Comparison of ENCODE assay signal across 28 cellular contexts in genomic region chr22:37363593-37363992, GRCh38.
"Had no signal": no experiment of that assay in that cellular context is flagged by ENCODE, and none has a peak within 500 bp of the region (broad histone marks: within the 10 kb centered on the region; RNA-seq: fewer than 3 reads in every experiment).

No MANE protein-coding gene starts in this region.

- H3K36me3 Mint-ChIP-seq: activated naive CD8-positive, alpha-beta T cell had no signal

- H3K27me3 ChIP-seq: cardiac muscle cell, colonic mucosa, left lung, pancreas, stomach had no signal

- H3K4me3 Mint-ChIP-seq: activated CD4-positive, alpha-beta T cell treated with anti-CD3 and anti-CD28 coated beads for 36 hours; activated naive CD8-positive, alpha-beta T cell; nephron progenitor cell; T-helper 2 cell treated with Interferon-gamma antibody and Interleukin-4, amounts not matched to agents 5 μg/mL and 100 μg/mL, for 36 hours had no signal

- H3K9me3 Mint-ChIP-seq: nephron progenitor cell; T-helper 2 cell treated with Interferon-gamma antibody and Interleukin-4, amounts not matched to agents 5 μg/mL and 100 μg/mL, for 36 hours had no signal

- H3K9me3 ChIP-seq: colonic mucosa, left lung, pancreas, prostate gland, stomach, tibial artery had no signal

- H3K4me1 Mint-ChIP-seq: activated CD4-positive, alpha-beta T cell treated with anti-CD3 and anti-CD28 coated beads for 36 hours had no signal

- H3K4me3 ChIP-seq: cardiac muscle cell, colonic mucosa, left lung, lung, pancreas, prostate gland, skin epidermis, stomach, tibial artery had no signal

- FAIRE-seq: endometrium, frontal cortex, islet of Langerhans, pancreas, urothelium cell line had no signal

- H3K36me3 ChIP-seq: cardiac muscle cell, colonic mucosa, left lung, pancreas, prostate gland, stomach, tibial artery had no signal

- ATAC-seq: activated CD4-positive, alpha-beta T cell treated with anti-CD3 and anti-CD28 coated beads for 36 hours; left lung; pancreas had no signal

- H3K27me3 Mint-ChIP-seq: activated CD4-positive, alpha-beta T cell treated with anti-CD3 and anti-CD28 coated beads for 36 hours; activated naive CD8-positive, alpha-beta T cell had no signal

- H3K27ac Mint-ChIP-seq: activated CD4-positive, alpha-beta T cell treated with anti-CD3 and anti-CD28 coated beads for 36 hours; activated naive CD8-positive, alpha-beta T cell; T-helper 2 cell treated with Interferon-gamma antibody and Interleukin-4, amounts not matched to agents 5 μg/mL and 100 μg/mL, for 36 hours had no signal

- DNase-seq: activated CD4-positive, alpha-beta T cell treated with anti-CD3 and anti-CD28 coated beads for 36 hours; activated CD4-positive, CD25-positive, alpha-beta regulatory T cell; activated effector memory CD4-positive, alpha-beta T cell treated with Interleukin-2 at 50 U/mL for 16 hours; activated naive CD4-positive, alpha-beta T cell treated with Interleukin-2 at 50 U/mL for 16 hours; activated T-cell treated with anti-CD3 and anti-CD28 coated beads for 4 hours; anterior cingulate cortex; cerebellar nuclear complex; colonic mucosa; effector CD8-positive, alpha-beta T cell; left lung; nephron progenitor cell; nucleus accumbens; pancreas; retina; stimulated activated CD4-positive, alpha-beta T cell treated with anti-CD3 and anti-CD28 coated beads, Interleukin-12 subunit alpha, Interleukin-12 subunit beta, amount 100 ng/mL, for 4 hours; stimulated activated CD4-positive, alpha-beta T cell treated with anti-CD3 and anti-CD28 coated beads, Interleukin-4, amount 100 ng/mL, for 1 hour; stomach; tibial artery had no signal

- H3K4me1 ChIP-seq: colonic mucosa, pancreas, prostate gland, stomach, tibial artery had no signal

- H3K27ac ChIP-seq: cardiac muscle cell, colonic mucosa, left lung, pancreas, prostate gland, stomach, tibial artery had no signal
